ENCODE assay signal across 1 cellular context in the genomic region with DNA sequence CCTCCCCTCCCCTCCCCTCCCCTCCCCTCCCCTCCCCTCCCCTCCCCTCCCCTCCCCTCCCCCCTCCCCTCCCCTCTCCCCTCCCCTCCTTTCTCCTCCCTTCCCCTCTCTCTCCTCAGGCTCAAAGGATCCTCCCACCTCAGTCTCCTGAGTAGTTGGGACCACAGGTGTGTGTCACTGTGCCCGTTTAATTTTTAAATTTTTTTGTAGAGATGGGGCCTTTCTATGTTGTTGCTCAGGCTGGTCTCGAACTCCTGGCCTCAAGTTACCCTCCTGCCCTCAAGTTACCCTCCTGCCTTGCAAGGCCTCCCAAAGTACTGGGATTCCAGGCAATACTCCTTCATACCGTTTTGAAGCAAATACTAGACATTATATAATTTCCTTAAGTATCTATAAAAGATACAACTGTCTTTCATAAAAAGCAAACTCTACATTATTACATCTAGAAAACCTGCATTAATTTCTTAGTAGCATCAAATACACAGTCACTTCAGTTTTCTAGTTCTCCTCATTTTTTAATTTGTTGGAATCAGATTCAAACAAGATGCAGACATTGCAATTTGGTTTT.
A peak's percentile ranks its signal among the peaks of the same experiment; 100 is the strongest.
TF ChIP-seq lines count a peak whose summit lies in the region.

No MANE protein-coding gene starts in this region.

TF ChIP-seq in HepG2, 621 proteins besides CTCF, POLR2A, EP300 and RAD21:
- TF ChIP-seq NCOA5 (CRISPR knock-in tag; IDR thresholded peaks at IDR 0.05) = no peak
- peak; percentile 6 for TF ChIP-seq PCBP2 (optimal IDR thresholded peaks at IDR 0.05; ENCODE audit: low read depth, low read length, poor library complexity, severe bottlenecking)
- peak; percentile 82 for TF ChIP-seq HNRNPK (IDR thresholded peaks at IDR 0.05; ENCODE audit: low read depth, low read length, poor library complexity, severe bottlenecking)
- TF ChIP-seq ZSCAN25 (CRISPR knock-in tag; IDR thresholded peaks at IDR 0.05) = peak; percentile 55; the same call in 1 of the 2 replicates
- no peak for TF ChIP-seq ZMYM2 (CRISPR knock-in tag; IDR thresholded peaks at IDR 0.05)
